In the genomic region with DNA sequence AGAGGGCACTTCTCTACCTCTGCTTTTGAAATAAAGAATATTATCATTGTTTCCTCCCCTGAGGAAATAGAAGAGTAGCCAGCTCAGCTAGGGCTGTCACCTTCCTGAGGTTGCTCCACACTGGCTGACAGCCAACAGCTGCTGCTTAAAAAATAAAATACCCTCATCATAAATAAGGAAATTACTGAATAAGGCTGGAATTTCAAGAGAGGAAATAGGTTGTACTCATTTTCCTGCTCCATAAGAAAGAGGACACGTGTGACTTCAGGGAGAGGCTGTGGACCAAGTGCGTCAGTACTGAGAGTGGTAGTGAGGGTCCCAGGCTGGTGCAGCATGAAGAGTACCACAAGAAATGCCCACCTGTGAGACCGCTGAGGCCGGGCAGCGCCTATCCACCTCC, we compare ENCODE assay signal across 22 cellular contexts. TPM values are rescaled to one million over a fixed set of nuclear protein-coding genes. Genes with fewer than 3 reads are reported as not detected.
DNase-seq lines count a peak whose midpoint lies in the region; ATAC-seq, FAIRE-seq and TF ChIP-seq lines count a peak whose summit lies in the region.
"Had no signal": no experiment of that assay in that cellular context is flagged by ENCODE, and none has a peak within 500 bp of the region (broad histone marks: within the 10 kb centered on the region; RNA-seq: fewer than 3 reads in every experiment).

No MANE protein-coding gene starts in this region.

- no TSS peak for BruUV-seq in HepG2 (replicated peaks; lab: Mats Ljungman, UMichigan)

- H4K20me1 ChIP-seq in HepG2 (ENCODE audit: insufficient read depth, low read length): no peaks in the 10 kb centered on the region

- no peak for ATAC-seq in HepG2
- peak; percentile 60 for ATAC-seq in gastroesophageal sphincter
- ATAC-seq in lung (ENCODE audit: insufficient read depth, low FRiP score): peak; percentile 27
- no peak for ATAC-seq in GM21360 (IDR thresholded peaks at IDR 0.05; ENCODE audit: unreplicated experiment)
- ATAC-seq: activated CD8-positive, alpha-beta memory T cell treated with anti-CD3 and anti-CD28 coated beads, Interleukin-2, amount 10 ng/mL, durations not matched to agents 7 days and 5 days; GM12878; T-helper 17 cell had no signal

- DNase-seq in HepG2 (ENCODE audit: low spot score): no peak
- DNase-seq in lung (ENCODE audit: low spot score): no peak
- DNase-seq in uterus: peak in 1 of 2 donors; percentile 66
- DNase-seq in activated naive CD4-positive, alpha-beta T cell treated with Interleukin-2 at 50 U/mL for 16 hours: no peak
- DNase-seq in DMS79 (lab: John Stamatoyannopoulos, UW): no peak
- DNase-seq: activated CD8-positive, alpha-beta memory T cell treated with anti-CD3 and anti-CD28 coated beads, Interleukin-2, amount 10 ng/mL, durations not matched to agents 7 days and 5 days; activated gamma-delta T cell; cortex of kidney; Karpas-422; naive B cell; NCI-H1417; NCI-H2171; NK-92 treated with Interleukin-12 subunit alpha and Interleukin-12 subunit beta, amount 100 ng/mL, for 24 hours; stomach; T-helper 17 cell had no signal

- H3K27ac ChIP-seq in liver (ENCODE audit: low read depth in 1 of 2, low read length in 2 of 2) (peak overlapping the region; percentile 20 to 28), HepG2 (ENCODE audit: extremely low read length, insufficient read depth, low read length) (no peak overlapping the region), gastroesophageal sphincter (peak overlapping the region in 3 of 4 donors; percentile 34 to 49 (median 41)), lung (ENCODE audit: low read depth in 1 of 2, low read length in 1 of 2) (peak overlapping the region; percentile 38 to 79), uterus (peak overlapping the region; percentile 4 to 18)
- H3K27ac ChIP-seq: prostate gland had no signal

- H3K4me1 ChIP-seq in liver (ENCODE audit: control insufficient read depth in 4 of 4, insufficient read depth in 4 of 4, low read length in 3 of 4): no peaks in the 10 kb centered on the region
- no peaks in the 10 kb centered on the region for H3K4me1 ChIP-seq in HepG2 (ENCODE audit: insufficient read depth, low read length)
- no peaks in the 10 kb centered on the region for H3K4me1 ChIP-seq in gastroesophageal sphincter
- H3K4me1 ChIP-seq in lung (ENCODE audit: control insufficient read depth in 2 of 2, insufficient read depth in 2 of 2, low read length in 2 of 2): peaks cover 0 to 3% of the 10 kb centered on the region in 2 donors
- H3K4me1 ChIP-seq in uterus: no peaks in the 10 kb centered on the region
- H3K4me1 ChIP-seq: prostate gland, stomach had no signal

- 83% methylated on average over 5 of the region's 5 CpGs for WGBS in liver
- 1% methylated on average over 5 of the region's 5 CpGs for WGBS in HepG2 (ENCODE audit: low lambda C conversion rate)
- 37 to 78% methylated on average over 2 to 5 of the region's 5 CpGs for WGBS in gastroesophageal sphincter (ENCODE audit: low coverage in 1 of 2), 2 donors
- 52 to 68% methylated on average over 5 of the region's 5 CpGs for WGBS in lung, 2 donors

- POLR2A ChIA-PET in HepG2 (lab: Yijun Ruan, JAX): no interaction called here

- no peak for TF ChIP-seq POLR2A in HepG2 (IDR thresholded peaks at IDR 0.05; ENCODE audit: insufficient read depth in 1 of 2, low read depth in 2 of 2, low read length in 2 of 2)
- TF ChIP-seq POLR2A in gastroesophageal sphincter (IDR thresholded peaks at IDR 0.05): no peak
- TF ChIP-seq POLR2A in uterus (IDR thresholded peaks at IDR 0.05): no peak

- no peaks in the 10 kb centered on the region for H3K79me2 ChIP-seq in HepG2 (ENCODE audit: insufficient read depth, low read length)

- in situ Hi-C loops in HepG2 (cut with HindIII; ENCODE audit: extremely low pct_ligation_motif_present, low pct_unique_long_range_greater_than_20kb): no loop called here

- H3K9ac ChIP-seq in liver (ENCODE audit: low read depth in 1 of 2, low read length in 2 of 2): no peak overlapping the region
- H3K9ac ChIP-seq in HepG2 (ENCODE audit: insufficient read depth, low read depth, low read length): no peak overlapping the region

- CTCF ChIA-PET in HepG2 (lab: Yijun Ruan, JAX; ENCODE audit: low intra/inter-chr PET ratio, low total read pairs): no interaction called here

- TF ChIP-seq CTCF in liver (IDR thresholded peaks at IDR 0.05; ENCODE audit: low read depth, low read length, missing input control) (no peak), HepG2 (CRISPR knock-in tag; IDR thresholded peaks at IDR 0.05) (no peak), gastroesophageal sphincter (IDR thresholded peaks at IDR 0.05) (no peak), lung (IDR thresholded peaks at IDR 0.05; ENCODE audit: control extremely low read depth, extremely low read depth) (no peak), uterus (IDR thresholded peaks at IDR 0.05) (no peak)

- TF ChIP-seq EP300 in HepG2 (IDR thresholded peaks at IDR 0.05; ENCODE audit: low read depth in 2 of 2, low read length in 2 of 2): no peak
- no peak for TF ChIP-seq EP300 in HepG2 (CRISPR knock-in tag; IDR thresholded peaks at IDR 0.05; ENCODE audit: borderline replicate concordance)
- TF ChIP-seq EP300 in gastroesophageal sphincter (IDR thresholded peaks at IDR 0.05): no peak

- TF ChIP-seq RAD21 in liver (IDR thresholded peaks at IDR 0.05): no peak
- no peak for TF ChIP-seq RAD21 in HepG2 (CRISPR knock-in tag; IDR thresholded peaks at IDR 0.05)

- no peak overlapping the region for H3K4me2 ChIP-seq in HepG2 (ENCODE audit: low read depth, low read length)

- H3K9me3 ChIP-seq in liver (ENCODE audit: control insufficient read depth in 4 of 4, low read length in 3 of 4): no peaks in the 10 kb centered on the region
- no peaks in the 10 kb centered on the region for H3K9me3 ChIP-seq in HepG2 (ENCODE audit: low read length)
- H3K9me3 ChIP-seq in gastroesophageal sphincter: no peaks in the 10 kb centered on the region
- no peaks in the 10 kb centered on the region for H3K9me3 ChIP-seq in lung (ENCODE audit: control insufficient read depth in 2 of 2, insufficient read depth in 1 of 2, low read length in 1 of 2)
- no peaks in the 10 kb centered on the region for H3K9me3 ChIP-seq in uterus
- H3K9me3 ChIP-seq: prostate gland, stomach had no signal

- H3K4me3 ChIP-seq in liver (ENCODE audit: low read depth in 1 of 3, low read length in 3 of 3) (no peak overlapping the region), HepG2 (replicated peaks in 1 of 3; ENCODE audit: insufficient read depth in 1 of 3, low read depth in 2 of 3, low read length in 3 of 3) (no peak overlapping the region), gastroesophageal sphincter (no peak overlapping the region), lung (no peak overlapping the region), uterus (no peak overlapping the region)
- H3K4me3 ChIP-seq: GM12878, prostate gland, stomach had no signal

- H3K27me3 ChIP-seq in liver (ENCODE audit: control insufficient read depth in 4 of 4, insufficient read depth in 4 of 4, low read length in 3 of 4) (peaks cover 0 to 3% (median 0%) of the 10 kb centered on the region in 4 donors), HepG2 (ENCODE audit: control insufficient read depth in 1 of 2, insufficient read depth in 2 of 2, low read length in 2 of 2) (peaks cover 1 to 30% of the 10 kb centered on the region in 2 experiments; a peak in 4 of 5 replicates), gastroesophageal sphincter (peaks cover 7% of the 10 kb centered on the region), lung (ENCODE audit: control insufficient read depth, insufficient read depth) (no peaks in the 10 kb centered on the region), uterus (no peaks in the 10 kb centered on the region)

- H3K36me3 ChIP-seq in liver (ENCODE audit: control insufficient read depth in 4 of 4, insufficient read depth in 3 of 4, low read depth in 1 of 4, low read length in 3 of 4) (no peaks in the 10 kb centered on the region), HepG2 (replicated peaks in 1 of 2; ENCODE audit: control insufficient read depth in 1 of 2, insufficient read depth in 2 of 2, low read length in 2 of 2) (no peaks in the 10 kb centered on the region), gastroesophageal sphincter (no peaks in the 10 kb centered on the region), lung (ENCODE audit: control insufficient read depth in 2 of 2, insufficient read depth in 2 of 2, low read length in 2 of 2) (no peaks in the 10 kb centered on the region), uterus (no peaks in the 10 kb centered on the region)
- H3K36me3 ChIP-seq: prostate gland, stomach had no signal

- no peak overlapping the region for H2AFZ ChIP-seq in HepG2 (ENCODE audit: low read length)

- FAIRE-seq in HepG2 (lab: Jason Lieb, UNC): no peak
- FAIRE-seq: GM12878, H1 had no signal

- intact Hi-C loops in HepG2 (cut with micrococcal nuclease; ENCODE audit: unreplicated experiment) (no loop called here), uterus (cut with DNase I; ENCODE audit: low total_unique reads) (no loop called here)

RNA-seq across cellular contexts. Expression of gene C2CD4B, which starts 8.1 kb away (rescaled TPM):
- total RNA-seq in liver (1 to 10 TPM in 1 of 2 donors, under 1 TPM in 1; 0.59 to 1.8 TPM), HepG2 (2016; rRNA removed; fragmentation: Illumina TruSeq; extraction: Trizol) (not detected in 2 replicates), gastroesophageal sphincter (1 to 10 TPM in 2 of 4 donors, under 1 TPM in 2; 0.17 to 2.7 (median 1.1) TPM), lung (10 to 100 TPM in 1 of 2 donors, 1 to 10 TPM in 1; 7.2 to 12.6 TPM), uterus (1 to 10 TPM in 2 of 4 donors, not detected in 2; 1.2 to 4.7 TPM)
- polyA plus RNA-seq in liver (under 1 TPM; 0.17 to 0.74 TPM), HepG2 (2011; rRNA removed) (not detected in 2 replicates), lung (1 to 10 TPM; 3.4 to 8.1 TPM)
- not detected in 2 replicates for total RNA-seq in HepG2 (2016; cell fraction: cytosol; rRNA removed; fragmentation: Illumina TruSeq; extraction: Trizol; ENCODE audit: low read depth)
- not detected in 2 replicates for total RNA-seq in HepG2 (2016; cell fraction: insoluble cytoplasmic fraction; rRNA removed; fragmentation: Illumina TruSeq; extraction: Trizol)
- total RNA-seq in HepG2 (2016; cell fraction: membrane; rRNA removed; fragmentation: Illumina TruSeq; extraction: Trizol): not detected in 2 replicates
- not detected in 2 replicates for total RNA-seq in HepG2 (2016; cell fraction: nucleus; rRNA removed; fragmentation: Illumina TruSeq; extraction: Trizol)
- polyA plus RNA-seq in HepG2 (2011; cell fraction: cytosol; rRNA removed): not detected in 2 replicates
- polyA plus RNA-seq in HepG2 (2011; cell fraction: nucleus; rRNA removed): not detected in 2 replicates
- polyA plus RNA-seq in HepG2 (2012): not detected in 2 replicates
- polyA plus RNA-seq in HepG2 (2016; cell fraction: cytosol; fragmentation: Illumina TruSeq; extraction: Trizol; ENCODE audit: low read depth): not detected in 2 replicates
- polyA plus RNA-seq in HepG2 (2016; cell fraction: insoluble cytoplasmic fraction; fragmentation: Illumina TruSeq; extraction: Trizol; ENCODE audit: low read depth): not detected in 2 replicates
- not detected in 2 replicates for polyA plus RNA-seq in HepG2 (2016; cell fraction: membrane; fragmentation: Illumina TruSeq; extraction: Trizol; ENCODE audit: low read depth)
- polyA plus RNA-seq in HepG2 (2016; cell fraction: nucleus; fragmentation: Illumina TruSeq; extraction: Trizol; ENCODE audit: insufficient read depth, low read depth): not detected in 2 replicates
- polyA minus RNA-seq in HepG2 (2011; rRNA and poly(A)+ RNA removed; ENCODE audit: low replicate concordance): not detected in 2 replicates
- polyA minus RNA-seq in HepG2 (2011; cell fraction: cytosol; rRNA and poly(A)+ RNA removed): not detected in 2 replicates
- not detected in 2 replicates for polyA minus RNA-seq in HepG2 (2011; cell fraction: nucleus; rRNA and poly(A)+ RNA removed)
- total RNA-seq: G401, GM12878 had no signal
- polyA plus RNA-seq: GM12878 had no signal

Comparison
In these comparisons a context has a peak if more than half of its experiments do, and no peak if none do; other contexts are left out.
1. ATAC-seq: peak in gastroesophageal sphincter (single experiment) and lung (single experiment); none in HepG2 (single experiment) and GM21360 (single experiment).